17 cellular contexts compared by ENCODE assay signal in genomic region chr13:33307820-33308219, GRCh38. TPM values are rescaled to one million over a fixed set of nuclear protein-coding genes. Genes with fewer than 3 reads are reported as not detected.
DNase-seq lines count a peak whose midpoint lies in the region; ATAC-seq and TF ChIP-seq lines count a peak whose summit lies in the region.
"Had no signal": no experiment of that assay in that cellular context is flagged by ENCODE, and none has a peak within 500 bp of the region (broad histone marks: within the 10 kb centered on the region; RNA-seq: fewer than 3 reads in every experiment).

No MANE protein-coding gene starts in this region.

- TF ChIP-seq CTCF in SK-N-SH (IDR thresholded peaks at IDR 0.05) (no peak), foreskin keratinocyte (conservative IDR thresholded peaks at IDR 0.05) (no peak)

- peaks cover 8 to 19% of the 10 kb centered on the region in 2 donors for H3K27me3 Mint-ChIP-seq in T-cell

- no peak overlapping the region for H3K9ac ChIP-seq in SK-N-SH

- no peaks in the 10 kb centered on the region for H3K36me3 Mint-ChIP-seq in T-cell
- H3K36me3 Mint-ChIP-seq: CD8-positive, alpha-beta memory T cell had no signal

- no peak overlapping the region for H3K4me3 Mint-ChIP-seq in T-cell
- H3K4me3 Mint-ChIP-seq: CD8-positive, alpha-beta memory T cell had no signal

- POLR2A ChIA-PET in SK-N-SH (lab: Yijun Ruan, JAX) (no interaction called here), T-cell (lab: Charles Lee) (no interaction called here)

- H3K4me2 ChIP-seq in SK-N-SH = no peak overlapping the region

- H3K27me3 ChIP-seq in SK-N-SH (ENCODE audit: insufficient read depth) (no peaks in the 10 kb centered on the region), foreskin keratinocyte (no peaks in the 10 kb centered on the region)

- no peaks in the 10 kb centered on the region for H3K9me2 ChIP-seq in SK-N-SH

- WGBS in SK-N-SH (ENCODE audit: low lambda C conversion rate) = 7% methylated on average over 1 of the region's 1 CpG

- peaks cover 4% of the 10 kb centered on the region for H3F3A ChIP-seq in SK-N-SH (replicated peaks; ENCODE audit: insufficient read depth)

- CTCF ChIA-PET in SK-N-SH (lab: Yijun Ruan, JAX) (interaction anchor here (1.2 to 1.5 kb wide), 2 partner anchors 12 to 15 kb away, joined by 3 read pairs; no protein-coding TSS in a partner anchor), T-cell (lab: Charles Lee) (no interaction called here)

- H3K4me3 ChIP-seq in SK-N-SH (ENCODE audit: low read depth in 2 of 2, low read length in 1 of 2) = no peak overlapping the region
- H3K4me3 ChIP-seq: GM12878 had no signal

- H3K36me3 ChIP-seq in SK-N-SH (replicated peaks in 1 of 2; ENCODE audit: control insufficient read depth in 1 of 2, insufficient read depth in 2 of 2, low read length in 1 of 2) = no peaks in the 10 kb centered on the region

- TF ChIP-seq RAD21 in SK-N-SH (IDR thresholded peaks at IDR 0.05; ENCODE audit: low read length) = no peak

- DNase-seq in SK-N-SH (no peak), fibroblast of gingiva (ENCODE audit: low read depth) (peak; percentile 21), medulla oblongata (ENCODE audit: extremely low spot score) (peak; percentile 67), foreskin keratinocyte (no peak), NCI-H128 (lab: John Stamatoyannopoulos, UW; ENCODE audit: unreplicated experiment) (no peak), T-cell (no peak)
- DNase-seq: CD8-positive, alpha-beta memory T cell; DND-41; GDM1; HCEC 1CT; MV-4-11; NCI-H1436 treated with DMSO at 0.1 percent for 48 hours; NCI-H2081; NCI-H510A had no signal

- no peaks in the 10 kb centered on the region for H3K79me2 ChIP-seq in SK-N-SH (ENCODE audit: insufficient read depth)

- H2AFZ ChIP-seq in SK-N-SH (ENCODE audit: low read depth) = no peak overlapping the region

- no peak for ATAC-seq in foreskin keratinocyte
- no peak for ATAC-seq in HG02970 (IDR thresholded peaks at IDR 0.05; ENCODE audit: low FRiP score, unreplicated experiment)
- no peak for ATAC-seq in T-cell (replicated peaks in 1 of 4)
- ATAC-seq: GM12878 had no signal

- no peaks in the 10 kb centered on the region for H4K20me1 ChIP-seq in SK-N-SH (ENCODE audit: insufficient read depth)

- H3K4me1 Mint-ChIP-seq in T-cell = no peaks in the 10 kb centered on the region
- H3K4me1 Mint-ChIP-seq: CD8-positive, alpha-beta memory T cell had no signal

- TF ChIP-seq EP300 in SK-N-SH (IDR thresholded peaks at IDR 0.05; ENCODE audit: borderline replicate concordance in 1 of 2, low read depth in 1 of 2, low read length in 1 of 2) = peak; percentile 43 to 53; a peak in 2 of 4 replicates

- H3K9me3 Mint-ChIP-seq in T-cell = peaks cover 4 to 6% (median 5%) of the 10 kb centered on the region in 3 donors

- H3K4me1 ChIP-seq in SK-N-SH (ENCODE audit: control insufficient read depth in 1 of 2, insufficient read depth in 2 of 2, low read depth in 1 of 2, low read length in 1 of 2) (no peaks in the 10 kb centered on the region; a peak in 1 of 4 replicates), foreskin keratinocyte (peaks cover 7% of the 10 kb centered on the region)

- peak overlapping the region in 1 of 2 experiments; percentile 40; a peak in 1 of 4 replicates for H3K27ac ChIP-seq in SK-N-SH (ENCODE audit: low read depth in 2 of 2, low read length in 1 of 2)
- H3K27ac ChIP-seq in foreskin keratinocyte = no peak overlapping the region
- H3K27ac ChIP-seq: HL-60 had no signal

- H3K9me3 ChIP-seq in SK-N-SH = no peaks in the 10 kb centered on the region

- no peak overlapping the region for H3K27ac Mint-ChIP-seq in T-cell
- H3K27ac Mint-ChIP-seq: CD8-positive, alpha-beta memory T cell had no signal

TF ChIP-seq in SK-N-SH, 30 proteins besides CTCF, POLR2A, EP300 and RAD21 (continues in another document):
- no peak for TF ChIP-seq EZH2phosphoT487 (IDR thresholded peaks at IDR 0.05; ENCODE audit: borderline replicate concordance, low read depth)
- no peak for TF ChIP-seq GATA2 (CRISPR knock-in tag; IDR thresholded peaks at IDR 0.05)
- peak; percentile 46; the same call in 1 of the 2 replicates for TF ChIP-seq MAX (IDR thresholded peaks at IDR 0.05; ENCODE audit: low read depth)
- no peak for TF ChIP-seq YY1 (IDR thresholded peaks at IDR 0.05; ENCODE audit: low read depth)
- TF ChIP-seq SMC3 (IDR thresholded peaks at IDR 0.05; ENCODE audit: low read depth, low read length) = no peak
- TF ChIP-seq FOSL2 (IDR thresholded peaks at IDR 0.05; ENCODE audit: borderline replicate concordance, low read depth) = no peak
- TF ChIP-seq, protein P1, sequence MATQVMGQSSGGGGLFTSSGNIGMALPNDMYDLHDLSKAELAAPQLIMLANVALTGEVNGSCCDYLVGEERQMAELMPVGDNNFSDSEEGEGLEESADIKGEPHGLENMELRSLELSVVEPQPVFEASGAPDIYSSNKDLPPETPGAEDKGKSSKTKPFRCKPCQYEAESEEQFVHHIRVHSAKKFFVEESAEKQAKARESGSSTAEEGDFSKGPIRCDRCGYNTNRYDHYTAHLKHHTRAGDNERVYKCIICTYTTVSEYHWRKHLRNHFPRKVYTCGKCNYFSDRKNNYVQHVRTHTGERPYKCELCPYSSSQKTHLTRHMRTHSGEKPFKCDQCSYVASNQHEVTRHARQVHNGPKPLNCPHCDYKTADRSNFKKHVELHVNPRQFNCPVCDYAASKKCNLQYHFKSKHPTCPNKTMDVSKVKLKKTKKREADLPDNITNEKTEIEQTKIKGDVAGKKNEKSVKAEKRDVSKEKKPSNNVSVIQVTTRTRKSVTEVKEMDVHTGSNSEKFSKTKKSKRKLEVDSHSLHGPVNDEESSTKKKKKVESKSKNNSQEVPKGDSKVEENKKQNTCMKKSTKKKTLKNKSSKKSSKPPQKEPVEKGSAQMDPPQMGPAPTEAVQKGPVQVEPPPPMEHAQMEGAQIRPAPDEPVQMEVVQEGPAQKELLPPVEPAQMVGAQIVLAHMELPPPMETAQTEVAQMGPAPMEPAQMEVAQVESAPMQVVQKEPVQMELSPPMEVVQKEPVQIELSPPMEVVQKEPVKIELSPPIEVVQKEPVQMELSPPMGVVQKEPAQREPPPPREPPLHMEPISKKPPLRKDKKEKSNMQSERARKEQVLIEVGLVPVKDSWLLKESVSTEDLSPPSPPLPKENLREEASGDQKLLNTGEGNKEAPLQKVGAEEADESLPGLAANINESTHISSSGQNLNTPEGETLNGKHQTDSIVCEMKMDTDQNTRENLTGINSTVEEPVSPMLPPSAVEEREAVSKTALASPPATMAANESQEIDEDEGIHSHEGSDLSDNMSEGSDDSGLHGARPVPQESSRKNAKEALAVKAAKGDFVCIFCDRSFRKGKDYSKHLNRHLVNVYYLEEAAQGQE (IDR thresholded peaks at IDR 0.05; ENCODE audit: low read depth, low read length) = no peak
- no peak for TF ChIP-seq ELF1 (IDR thresholded peaks at IDR 0.05)
- TF ChIP-seq ZBTB33 (IDR thresholded peaks at IDR 0.05; ENCODE audit: borderline replicate concordance, low read depth) = no peak
- TF ChIP-seq RXRA (IDR thresholded peaks at IDR 0.05; ENCODE audit: borderline replicate concordance, low read depth) = no peak
- TF ChIP-seq, protein P2, sequence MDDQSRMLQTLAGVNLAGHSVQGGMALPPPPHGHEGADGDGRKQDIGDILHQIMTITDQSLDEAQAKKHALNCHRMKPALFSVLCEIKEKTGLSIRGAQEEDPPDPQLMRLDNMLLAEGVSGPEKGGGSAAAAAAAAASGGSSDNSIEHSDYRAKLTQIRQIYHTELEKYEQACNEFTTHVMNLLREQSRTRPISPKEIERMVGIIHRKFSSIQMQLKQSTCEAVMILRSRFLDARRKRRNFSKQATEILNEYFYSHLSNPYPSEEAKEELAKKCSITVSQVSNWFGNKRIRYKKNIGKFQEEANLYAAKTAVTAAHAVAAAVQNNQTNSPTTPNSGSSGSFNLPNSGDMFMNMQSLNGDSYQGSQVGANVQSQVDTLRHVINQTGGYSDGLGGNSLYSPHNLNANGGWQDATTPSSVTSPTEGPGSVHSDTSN (IDR thresholded peaks at IDR 0.05) = peak; percentile 90
- peak; percentile 90 for TF ChIP-seq TCF12 (IDR thresholded peaks at IDR 0.05)
- no peak for TF ChIP-seq CHD2 (IDR thresholded peaks at IDR 0.05; ENCODE audit: low read length, partially characterized antibody)
- no peak for TF ChIP-seq FOXM1 (IDR thresholded peaks at IDR 0.05; ENCODE audit: low read depth)
- peak; percentile 27; the same call in 1 of the 2 replicates for TF ChIP-seq POLR2AphosphoS5 (IDR thresholded peaks at IDR 0.05; ENCODE audit: low read depth, low read length)
- no peak for TF ChIP-seq SIN3A (IDR thresholded peaks at IDR 0.05; ENCODE audit: borderline replicate concordance, low read depth, low read length)
- no peak for TF ChIP-seq FOXJ3 (CRISPR knock-in tag; IDR thresholded peaks at IDR 0.05)
- peak; percentile 85 for TF ChIP-seq NFIC (IDR thresholded peaks at IDR 0.05; ENCODE audit: borderline replicate concordance)
- TF ChIP-seq MEF2A (IDR thresholded peaks at IDR 0.05; ENCODE audit: borderline replicate concordance, low read depth) = peak; percentile 36; the same call in 1 of the 2 replicates

RNA-seq across cellular contexts. Expression of gene STARD13, which starts 22.3 kb away (rescaled TPM):
- polyA plus RNA-seq in SK-N-SH (2012; rRNA removed) = 5.7 and 6.6 TPM in 2 replicates
- 4.8 TPM in 2 replicates for polyA plus RNA-seq in SK-N-SH (2012; cell fraction: cytosol; rRNA removed)
- polyA plus RNA-seq in SK-N-SH (2012; cell fraction: nucleus; rRNA removed) = 11.0 and 14.0 TPM in 2 replicates
- total RNA-seq in foreskin keratinocyte = 12.6 and 13.2 TPM in 2 replicates
- 2.3 and 3.5 TPM in 2 replicates for polyA plus RNA-seq in foreskin keratinocyte
- total RNA-seq in T-cell = under 1 TPM in 3 of 5 donors, not detected in 2; 0.39 to 0.53 (median 0.44) TPM
- polyA plus RNA-seq: CD8-positive, alpha-beta memory T cell had no signal

Comparison
In these comparisons a context has a peak if more than half of its experiments do, and no peak if none do; other contexts are left out.
1. DNase-seq: peak in fibroblast of gingiva (single experiment) and medulla oblongata (single experiment); none in SK-N-SH (single experiment), foreskin keratinocyte (0 of 2), NCI-H128 (single experiment) and T-cell (0 of 34).